In genomic region chr3:179653106-179653776, GRCh38 we compare ENCODE assay signal across 8 cellular contexts. TPM values are rescaled to one million over a fixed set of nuclear protein-coding genes. Genes with fewer than 3 reads are reported as not detected.
DNase-seq lines count a peak whose midpoint lies in the region; TF ChIP-seq lines count a peak whose summit lies in the region.

No MANE protein-coding gene starts in this region.

- no peaks in the 10 kb centered on the region for H3K9me3 Mint-ChIP-seq in Calu3 (ENCODE audit: low read depth, unreplicated experiment)

- no TSS peak for BruUV-seq in Calu3 (replicated peaks; lab: Mats Ljungman, UMichigan)

- peak overlapping the region; percentile 97 for H3K9ac ChIP-seq in NT2/D1 (ENCODE audit: insufficient read length, low read depth)

- peak overlapping the region; percentile 61 for H3K27ac Mint-ChIP-seq in Calu3 (ENCODE audit: unreplicated experiment)

- H3K4me3 Mint-ChIP-seq in Calu3 (ENCODE audit: low read depth, unreplicated experiment), result peak overlapping the region; percentile 84

- CTCF ChIA-PET in Calu3 (lab: Charles Lee), result interaction anchor here (0.7 to 2.0 kb wide), 4 partner anchors 9 to 90 kb away, joined by 3 to 10 read pairs (median 4); partner anchors contain the start of genes MRPL47 and NDUFB5

- no peaks in the 10 kb centered on the region for H3K9me3 ChIP-seq in NT2/D1 (ENCODE audit: insufficient read depth, low read length)

- TF ChIP-seq CTCF in Calu3 (IDR thresholded peaks at IDR 0.05; ENCODE audit: unreplicated experiment) (no peak), GM20000 (IDR thresholded peaks at IDR 0.05; ENCODE audit: extremely low read depth, missing control alignments) (no peak)

- DNase-seq in Calu3, result peak; percentile 72
- peak; percentile 73 for DNase-seq in GM20000 (ENCODE audit: low spot score)
- peak; percentile 69 for DNase-seq in HPDE6-E6E7 (ENCODE audit: extremely low spot score)
- DNase-seq in NT2/D1 (ENCODE audit: low read depth, low spot score), result peak; percentile 47
- DNase-seq in activated T-cell treated with anti-CD3 and anti-CD28 coated beads for 4 hours, result peak; percentile 38
- peak; percentile 31 for DNase-seq in epithelial cell of prostate (ENCODE audit: low read depth, low spot score)
- peak; percentile 69 for DNase-seq in mucosa of gallbladder (ENCODE audit: low spot score)
- DNase-seq in stimulated activated CD8-positive, alpha-beta memory T cell treated with anti-CD3 and anti-CD28 coated beads, Interleukin-4, amount 100 ng/mL, for 24 hours (ENCODE audit: low read depth), result peak; percentile 31

- intact Hi-C loops in Calu3 (cut with micrococcal nuclease; ENCODE audit: unreplicated experiment), result loop anchor here (5.0 kb wide), 1 partner anchor 944 kb away; no protein-coding TSS in a partner anchor

- no peaks in the 10 kb centered on the region for H3K27me3 ChIP-seq in NT2/D1 (ENCODE audit: insufficient read depth, insufficient read length)

- peaks cover 32% of the 10 kb centered on the region for H3K36me3 Mint-ChIP-seq in Calu3 (ENCODE audit: insufficient read depth, unreplicated experiment)

- no peaks in the 10 kb centered on the region for H3K27me3 Mint-ChIP-seq in Calu3 (ENCODE audit: unreplicated experiment)

- no peaks in the 10 kb centered on the region for H3K4me1 ChIP-seq in NT2/D1 (ENCODE audit: insufficient read depth, insufficient read length)

- H3K4me1 Mint-ChIP-seq in Calu3 (ENCODE audit: low read depth, unreplicated experiment), result peaks cover 40% of the 10 kb centered on the region

- peak overlapping the region; percentile 95 for H3K4me3 ChIP-seq in NT2/D1 (ENCODE audit: insufficient read length, low read depth)

- peak overlapping the region; percentile 24 for H3K27ac ChIP-seq in epithelial cell of prostate

- peaks cover 6% of the 10 kb centered on the region for H3K36me3 ChIP-seq in NT2/D1 (ENCODE audit: insufficient read depth, insufficient read length, low read length)

RNA-seq across cellular contexts. Expression of gene USP13, which starts 0.4 kb away (rescaled TPM):
- 25.5 and 29.8 TPM in 2 replicates for total RNA-seq in Calu3 (2022)
- total RNA-seq in mucosa of gallbladder, result 9.4 TPM

RNA-seq across cellular contexts. Expression of gene NDUFB5, which starts 48.6 kb away (rescaled TPM):
- total RNA-seq in Calu3 (2022), result 135 and 146 TPM in 2 replicates
- total RNA-seq in mucosa of gallbladder, result 103 TPM

RNA-seq across cellular contexts. Expression of gene MRPL47, which starts 48.8 kb away (rescaled TPM):
- total RNA-seq in Calu3 (2022) (76.2 and 88.0 TPM in 2 replicates), mucosa of gallbladder (22.4 TPM)

Comparison
In these comparisons a context has a peak if more than half of its experiments do, and no peak if none do; other contexts are left out.
1. Peak in every context shown above with its lines: DNase-seq, H3K4me3 ChIP-seq and H3K27ac ChIP-seq.